In genomic region chr13:24625870-24626419, GRCh38 we compare ENCODE assay signal across 9 cellular contexts. TPM values are rescaled to one million over a fixed set of nuclear protein-coding genes. Genes with fewer than 3 reads are reported as not detected.
DNase-seq lines count a peak whose midpoint lies in the region; ATAC-seq, FAIRE-seq and TF ChIP-seq lines count a peak whose summit lies in the region.
"Had no signal": no experiment of that assay in that cellular context is flagged by ENCODE, and none has a peak within 500 bp of the region (broad histone marks: within the 10 kb centered on the region; RNA-seq: fewer than 3 reads in every experiment).

No MANE protein-coding gene starts in this region.

- TF ChIP-seq POLR2A in NB4 (IDR thresholded peaks at IDR 0.05; ENCODE audit: extremely low read depth, insufficient read length), result no peak

- peaks cover 43 to 60% (median 45%) of the 10 kb centered on the region in 3 donors for H3K4me1 Mint-ChIP-seq in CD8-positive, alpha-beta memory T cell
- peaks cover 13% of the 10 kb centered on the region for H3K4me1 Mint-ChIP-seq in neural progenitor cell

- H3F3A ChIP-seq in neural progenitor cell (ENCODE audit: low read depth), result no peaks in the 10 kb centered on the region

- no peaks in the 10 kb centered on the region for H3K27me3 Mint-ChIP-seq in CD8-positive, alpha-beta memory T cell
- H3K27me3 Mint-ChIP-seq in neural progenitor cell (ENCODE audit: insufficient read depth, low read depth), result peaks cover 10% of the 10 kb centered on the region

- no peaks in the 10 kb centered on the region for H4K20me1 ChIP-seq in neural progenitor cell (ENCODE audit: low read depth)

- no peaks in the 10 kb centered on the region for H3K36me3 ChIP-seq in CD8-positive, alpha-beta memory T cell (ENCODE audit: insufficient read depth, low read length)
- no peaks in the 10 kb centered on the region for H3K36me3 ChIP-seq in kidney (ENCODE audit: control insufficient read depth in 1 of 2, insufficient read depth in 2 of 2, low read length in 2 of 2)
- H3K36me3 ChIP-seq in neural progenitor cell, result no peaks in the 10 kb centered on the region

- FAIRE-seq in kidney (lab: Jason Lieb, UNC), result no peak

- peak overlapping the region in 6 of 7 donors; percentile 60 to 73 (median 68) for H3K4me3 Mint-ChIP-seq in CD8-positive, alpha-beta memory T cell
- H3K4me3 Mint-ChIP-seq in neural progenitor cell, result no peak overlapping the region

- peak in 1 of 5 donors; percentile 5 for DNase-seq in CD8-positive, alpha-beta memory T cell
- peak; percentile 68 for DNase-seq in NB4 (ENCODE audit: low read depth)
- peak; percentile 55 for DNase-seq in kidney
- no peak for DNase-seq in central memory CD4-positive, alpha-beta T cell
- no peak for DNase-seq in NCI-H69 (lab: John Stamatoyannopoulos, UW)
- no peak for DNase-seq in neural progenitor cell (ENCODE audit: low spot score)
- no peak for DNase-seq in activated CD4-positive, CD25-positive, alpha-beta regulatory T cell (lab: John Stamatoyannopoulos, UW)
- DNase-seq: stimulated activated CD4-positive, alpha-beta T cell treated with anti-CD3 and anti-CD28 coated beads, Interleukin-4, amount 100 ng/mL, for 24 hours had no signal

- no peaks in the 10 kb centered on the region for H3K9me3 ChIP-seq in CD8-positive, alpha-beta memory T cell (ENCODE audit: low read length)
- H3K9me3 ChIP-seq in kidney (ENCODE audit: control insufficient read depth in 1 of 2, low read length in 2 of 2), result no peaks in the 10 kb centered on the region
- H3K9me3 ChIP-seq in neural progenitor cell (ENCODE audit: low read depth), result no peaks in the 10 kb centered on the region

- peak overlapping the region; percentile 85 to 96 (median 92) for H3K27ac Mint-ChIP-seq in CD8-positive, alpha-beta memory T cell
- H3K27ac Mint-ChIP-seq in neural progenitor cell, result no peak overlapping the region

- H3K27me3 ChIP-seq in CD8-positive, alpha-beta memory T cell (ENCODE audit: insufficient read depth, low read length, poor library complexity, severe bottlenecking), result no peaks in the 10 kb centered on the region
- H3K27me3 ChIP-seq in neural progenitor cell, result no peaks in the 10 kb centered on the region

- peak; percentile 82 for ATAC-seq in GM19351 (IDR thresholded peaks at IDR 0.05; ENCODE audit: unreplicated experiment)

- CTCF ChIA-PET in CD8-positive, alpha-beta memory T cell (lab: Charles Lee), result interaction anchor here (0.8 to 2.5 kb wide), 9 partner anchors 10 to 101 kb away, joined by 3 to 9 read pairs (median 3); no protein-coding TSS in a partner anchor

- intact Hi-C loops in kidney (cut with DNase I), result no loop called here

- no peaks in the 10 kb centered on the region for H3K9me3 Mint-ChIP-seq in CD8-positive, alpha-beta memory T cell
- peaks cover 5% of the 10 kb centered on the region for H3K9me3 Mint-ChIP-seq in neural progenitor cell

- H3K4me1 ChIP-seq in CD8-positive, alpha-beta memory T cell (ENCODE audit: insufficient read depth, low read length), result peaks cover 35% of the 10 kb centered on the region
- H3K4me1 ChIP-seq in kidney (ENCODE audit: control insufficient read depth in 1 of 2, insufficient read depth in 1 of 2, low read depth in 1 of 2, low read length in 2 of 2) (no peaks in the 10 kb centered on the region), neural progenitor cell (no peaks in the 10 kb centered on the region)

- peak overlapping the region; percentile 15 for H3K4me3 ChIP-seq in CD8-positive, alpha-beta memory T cell (ENCODE audit: low read length)
- H3K4me3 ChIP-seq in NB4 (ENCODE audit: low read depth, low read length) (no peak overlapping the region), kidney (ENCODE audit: low read length in 2 of 2) (no peak overlapping the region), neural progenitor cell (no peak overlapping the region)

- H3K79me2 ChIP-seq in neural progenitor cell (ENCODE audit: low read depth), result no peaks in the 10 kb centered on the region

- no peak for TF ChIP-seq CTCF in NB4 (IDR thresholded peaks at IDR 0.05; ENCODE audit: low read depth, low read length)
- no peak for TF ChIP-seq CTCF in kidney (IDR thresholded peaks at IDR 0.05; ENCODE audit: borderline replicate concordance, extremely low read depth, insufficient read depth)
- TF ChIP-seq CTCF in neural progenitor cell (IDR thresholded peaks at IDR 0.05), result no peak

- H3K36me3 Mint-ChIP-seq in CD8-positive, alpha-beta memory T cell, result no peaks in the 10 kb centered on the region
- no peaks in the 10 kb centered on the region for H3K36me3 Mint-ChIP-seq in neural progenitor cell

- H3K9ac ChIP-seq in kidney (ENCODE audit: low read length in 2 of 2) (no peak overlapping the region), neural progenitor cell (no peak overlapping the region)

- H3K27ac ChIP-seq in CD8-positive, alpha-beta memory T cell (ENCODE audit: low read depth, low read length), result peak overlapping the region; percentile 15
- H3K27ac ChIP-seq in kidney (ENCODE audit: low read depth in 2 of 2, low read length in 2 of 2), result no peak overlapping the region
- H3K27ac ChIP-seq in neural progenitor cell, result no peak overlapping the region

- POLR2A ChIA-PET in CD8-positive, alpha-beta memory T cell (lab: Charles Lee), result interaction anchor here (0.6 kb wide), 1 partner anchor 9 kb away, joined by 3 read pairs; no protein-coding TSS in a partner anchor

- no peak overlapping the region for H2AFZ ChIP-seq in neural progenitor cell (replicated peaks)

- H3K4me2 ChIP-seq in neural progenitor cell, result no peak overlapping the region

RNA-seq across cellular contexts. Expression of gene ATP12A, which starts 54.3 kb away (rescaled TPM):
- 1 to 10 TPM; 4.9 to 6.1 TPM for total RNA-seq in CD8-positive, alpha-beta memory T cell
- not detected for polyA plus RNA-seq in CD8-positive, alpha-beta memory T cell
- 0.22 TPM for total RNA-seq in kidney
- polyA plus RNA-seq in kidney (ENCODE audit: insufficient read depth, low read depth, low replicate concordance), result 6.5 TPM
- total RNA-seq in neural progenitor cell (ENCODE audit: low replicate concordance), result 0.28 TPM in 1 of 2 replicates, not detected in the other

Comparison
In these comparisons a context has a peak if more than half of its experiments do, and no peak if none do; other contexts are left out.
1. DNase-seq: peak in NB4 (single experiment) and kidney (single experiment); none in central memory CD4-positive, alpha-beta T cell (single experiment), NCI-H69 (single experiment), neural progenitor cell (single experiment) and activated CD4-positive, CD25-positive, alpha-beta regulatory T cell (0 of 4).